Comparison of ENCODE assay signal across 2 cellular contexts in the genomic region with DNA sequence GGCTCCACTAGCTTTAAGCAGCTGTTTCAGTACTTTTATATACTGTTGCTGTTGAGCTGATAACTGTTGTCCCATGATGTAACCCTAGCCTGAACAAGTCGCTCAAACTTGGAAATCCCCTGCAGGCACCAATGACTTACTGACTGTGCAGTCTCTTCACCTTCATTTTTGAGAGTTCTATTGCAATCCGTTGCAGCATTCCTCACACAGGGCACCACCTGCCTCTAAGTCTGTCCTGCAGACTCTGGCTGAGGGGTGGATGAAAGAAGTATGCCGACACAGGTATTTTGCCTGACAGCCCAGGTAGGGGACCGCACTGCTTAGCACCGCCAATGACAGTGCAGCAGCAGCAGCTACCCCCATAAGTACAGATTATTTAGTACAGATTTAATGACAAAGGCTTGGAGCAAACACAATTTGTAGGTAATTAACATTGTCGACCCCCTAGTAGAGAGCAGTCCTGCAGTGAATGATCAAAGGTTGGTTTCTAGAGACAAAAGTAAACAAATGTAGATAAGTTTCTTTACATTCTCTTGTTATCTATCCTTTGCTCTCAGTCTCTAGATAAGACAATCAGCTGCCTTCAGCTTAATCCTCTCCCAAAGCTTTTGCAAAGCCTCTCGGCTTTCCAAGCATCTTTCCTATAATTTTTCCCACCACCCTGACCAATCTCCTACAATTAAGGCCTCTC.
TF ChIP-seq lines count a peak whose summit lies in the region.

No MANE protein-coding gene starts in this region.

TF ChIP-seq in HepG2, 621 proteins besides CTCF, POLR2A, EP300 and RAD21 (continued from another document and continues in another):
- TF ChIP-seq, protein P1, sequence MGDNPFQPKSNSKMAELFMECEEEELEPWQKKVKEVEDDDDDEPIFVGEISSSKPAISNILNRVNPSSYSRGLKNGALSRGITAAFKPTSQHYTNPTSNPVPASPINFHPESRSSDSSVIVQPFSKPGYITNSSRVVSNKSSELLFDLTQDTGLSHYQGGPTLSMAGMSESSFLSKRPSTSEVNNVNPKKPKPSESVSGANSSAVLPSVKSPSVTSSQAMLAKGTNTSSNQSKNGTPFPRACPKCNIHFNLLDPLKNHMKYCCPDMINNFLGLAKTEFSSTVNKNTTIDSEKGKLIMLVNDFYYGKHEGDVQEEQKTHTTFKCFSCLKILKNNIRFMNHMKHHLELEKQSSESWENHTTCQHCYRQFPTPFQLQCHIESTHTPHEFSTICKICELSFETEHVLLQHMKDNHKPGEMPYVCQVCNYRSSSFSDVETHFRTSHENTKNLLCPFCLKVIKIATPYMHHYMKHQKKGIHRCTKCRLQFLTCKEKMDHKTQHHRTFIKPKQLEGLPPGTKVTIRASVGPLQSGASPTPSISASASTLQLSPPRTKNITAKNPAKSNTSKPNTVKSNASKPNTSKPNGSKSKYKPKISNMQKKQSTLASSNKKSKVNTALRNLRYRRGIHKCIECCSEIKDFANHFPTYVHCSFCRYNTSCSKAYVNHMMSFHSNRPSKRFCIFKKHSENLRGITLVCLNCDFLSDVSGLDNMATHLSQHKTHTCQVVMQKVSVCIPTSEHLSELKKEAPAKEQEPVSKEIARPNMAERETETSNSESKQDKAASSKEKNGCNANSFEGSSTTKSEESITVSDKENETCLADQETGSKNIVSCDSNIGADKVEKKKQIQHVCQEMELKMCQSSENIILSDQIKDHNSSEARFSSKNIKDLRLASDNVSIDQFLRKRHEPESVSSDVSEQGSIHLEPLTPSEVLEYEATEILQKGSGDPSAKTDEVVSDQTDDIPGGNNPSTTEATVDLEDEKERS (CRISPR knock-in tag; IDR thresholded peaks at IDR 0.05): no peak
- TF ChIP-seq ZNF121 (CRISPR knock-in tag; IDR thresholded peaks at IDR 0.05) (no peak), ZBTB42 (CRISPR knock-in tag; IDR thresholded peaks at IDR 0.05) (no peak), KLF15 (CRISPR knock-in tag; IDR thresholded peaks at IDR 0.05; ENCODE audit: borderline replicate concordance) (no peak), FOXA1 (IDR thresholded peaks at IDR 0.05) (no peak), FOXA1 (CRISPR knock-in tag; IDR thresholded peaks at IDR 0.05) (0 out of 2 replicates have a peak, but pooled peaks have one; percentile 29), NFE2L1 (CRISPR knock-in tag; IDR thresholded peaks at IDR 0.05; ENCODE audit: borderline replicate concordance) (no peak), ARID2 (CRISPR knock-in tag; IDR thresholded peaks at IDR 0.05; ENCODE audit: borderline replicate concordance) (no peak), BCL6 (CRISPR knock-in tag; IDR thresholded peaks at IDR 0.05) (peak; percentile 89), ZNF83 (CRISPR knock-in tag; IDR thresholded peaks at IDR 0.05; ENCODE audit: borderline replicate concordance) (no peak), PCBP2 (optimal IDR thresholded peaks at IDR 0.05; ENCODE audit: low read depth, low read length, poor library complexity, severe bottlenecking) (no peak), IRF2 (CRISPR knock-in tag; IDR thresholded peaks at IDR 0.05) (no peak), ZNF251 (CRISPR knock-in tag; IDR thresholded peaks at IDR 0.05) (no peak)
- TF ChIP-seq, protein P2, sequence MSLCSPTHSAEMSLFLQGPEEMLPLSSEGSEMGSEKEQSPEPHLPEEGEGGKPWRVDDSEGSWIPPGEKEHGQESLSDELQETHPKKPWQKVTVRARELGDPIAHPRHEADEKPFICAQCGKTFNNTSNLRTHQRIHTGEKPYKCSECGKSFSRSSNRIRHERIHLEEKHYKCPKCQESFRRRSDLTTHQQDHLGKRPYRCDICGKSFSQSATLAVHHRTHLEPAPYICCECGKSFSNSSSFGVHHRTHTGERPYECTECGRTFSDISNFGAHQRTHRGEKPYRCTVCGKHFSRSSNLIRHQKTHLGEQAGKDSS (CRISPR knock-in tag; IDR thresholded peaks at IDR 0.05; ENCODE audit: borderline replicate concordance, low read depth): no peak
- TF ChIP-seq, protein P3, sequence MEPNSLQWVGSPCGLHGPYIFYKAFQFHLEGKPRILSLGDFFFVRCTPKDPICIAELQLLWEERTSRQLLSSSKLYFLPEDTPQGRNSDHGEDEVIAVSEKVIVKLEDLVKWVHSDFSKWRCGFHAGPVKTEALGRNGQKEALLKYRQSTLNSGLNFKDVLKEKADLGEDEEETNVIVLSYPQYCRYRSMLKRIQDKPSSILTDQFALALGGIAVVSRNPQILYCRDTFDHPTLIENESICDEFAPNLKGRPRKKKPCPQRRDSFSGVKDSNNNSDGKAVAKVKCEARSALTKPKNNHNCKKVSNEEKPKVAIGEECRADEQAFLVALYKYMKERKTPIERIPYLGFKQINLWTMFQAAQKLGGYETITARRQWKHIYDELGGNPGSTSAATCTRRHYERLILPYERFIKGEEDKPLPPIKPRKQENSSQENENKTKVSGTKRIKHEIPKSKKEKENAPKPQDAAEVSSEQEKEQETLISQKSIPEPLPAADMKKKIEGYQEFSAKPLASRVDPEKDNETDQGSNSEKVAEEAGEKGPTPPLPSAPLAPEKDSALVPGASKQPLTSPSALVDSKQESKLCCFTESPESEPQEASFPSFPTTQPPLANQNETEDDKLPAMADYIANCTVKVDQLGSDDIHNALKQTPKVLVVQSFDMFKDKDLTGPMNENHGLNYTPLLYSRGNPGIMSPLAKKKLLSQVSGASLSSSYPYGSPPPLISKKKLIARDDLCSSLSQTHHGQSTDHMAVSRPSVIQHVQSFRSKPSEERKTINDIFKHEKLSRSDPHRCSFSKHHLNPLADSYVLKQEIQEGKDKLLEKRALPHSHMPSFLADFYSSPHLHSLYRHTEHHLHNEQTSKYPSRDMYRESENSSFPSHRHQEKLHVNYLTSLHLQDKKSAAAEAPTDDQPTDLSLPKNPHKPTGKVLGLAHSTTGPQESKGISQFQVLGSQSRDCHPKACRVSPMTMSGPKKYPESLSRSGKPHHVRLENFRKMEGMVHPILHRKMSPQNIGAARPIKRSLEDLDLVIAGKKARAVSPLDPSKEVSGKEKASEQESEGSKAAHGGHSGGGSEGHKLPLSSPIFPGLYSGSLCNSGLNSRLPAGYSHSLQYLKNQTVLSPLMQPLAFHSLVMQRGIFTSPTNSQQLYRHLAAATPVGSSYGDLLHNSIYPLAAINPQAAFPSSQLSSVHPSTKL (CRISPR knock-in tag; IDR thresholded peaks at IDR 0.05): peak; percentile 20; the same call in 1 of the 2 replicates
- TF ChIP-seq, protein P4, sequence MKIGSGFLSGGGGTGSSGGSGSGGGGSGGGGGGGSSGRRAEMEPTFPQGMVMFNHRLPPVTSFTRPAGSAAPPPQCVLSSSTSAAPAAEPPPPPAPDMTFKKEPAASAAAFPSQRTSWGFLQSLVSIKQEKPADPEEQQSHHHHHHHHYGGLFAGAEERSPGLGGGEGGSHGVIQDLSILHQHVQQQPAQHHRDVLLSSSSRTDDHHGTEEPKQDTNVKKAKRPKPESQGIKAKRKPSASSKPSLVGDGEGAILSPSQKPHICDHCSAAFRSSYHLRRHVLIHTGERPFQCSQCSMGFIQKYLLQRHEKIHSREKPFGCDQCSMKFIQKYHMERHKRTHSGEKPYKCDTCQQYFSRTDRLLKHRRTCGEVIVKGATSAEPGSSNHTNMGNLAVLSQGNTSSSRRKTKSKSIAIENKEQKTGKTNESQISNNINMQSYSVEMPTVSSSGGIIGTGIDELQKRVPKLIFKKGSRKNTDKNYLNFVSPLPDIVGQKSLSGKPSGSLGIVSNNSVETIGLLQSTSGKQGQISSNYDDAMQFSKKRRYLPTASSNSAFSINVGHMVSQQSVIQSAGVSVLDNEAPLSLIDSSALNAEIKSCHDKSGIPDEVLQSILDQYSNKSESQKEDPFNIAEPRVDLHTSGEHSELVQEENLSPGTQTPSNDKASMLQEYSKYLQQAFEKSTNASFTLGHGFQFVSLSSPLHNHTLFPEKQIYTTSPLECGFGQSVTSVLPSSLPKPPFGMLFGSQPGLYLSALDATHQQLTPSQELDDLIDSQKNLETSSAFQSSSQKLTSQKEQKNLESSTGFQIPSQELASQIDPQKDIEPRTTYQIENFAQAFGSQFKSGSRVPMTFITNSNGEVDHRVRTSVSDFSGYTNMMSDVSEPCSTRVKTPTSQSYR (CRISPR knock-in tag; IDR thresholded peaks at IDR 0.05; ENCODE audit: borderline replicate concordance): 0 out of 2 replicates have a peak, but pooled peaks have one; percentile 8

TF ChIP-seq in GM12878, 131 proteins besides CTCF, POLR2A, EP300 and RAD21 (continued from another document):
- TF ChIP-seq KAT2A (conservative IDR thresholded peaks at IDR 0.05; ENCODE audit: control insufficient read depth, low read depth, low read length) (no peak), CEBPB (IDR thresholded peaks at IDR 0.05; ENCODE audit: borderline replicate concordance in 1 of 2, low read depth in 2 of 2, low read length in 2 of 2) (no peak)
- TF ChIP-seq, protein P5, sequence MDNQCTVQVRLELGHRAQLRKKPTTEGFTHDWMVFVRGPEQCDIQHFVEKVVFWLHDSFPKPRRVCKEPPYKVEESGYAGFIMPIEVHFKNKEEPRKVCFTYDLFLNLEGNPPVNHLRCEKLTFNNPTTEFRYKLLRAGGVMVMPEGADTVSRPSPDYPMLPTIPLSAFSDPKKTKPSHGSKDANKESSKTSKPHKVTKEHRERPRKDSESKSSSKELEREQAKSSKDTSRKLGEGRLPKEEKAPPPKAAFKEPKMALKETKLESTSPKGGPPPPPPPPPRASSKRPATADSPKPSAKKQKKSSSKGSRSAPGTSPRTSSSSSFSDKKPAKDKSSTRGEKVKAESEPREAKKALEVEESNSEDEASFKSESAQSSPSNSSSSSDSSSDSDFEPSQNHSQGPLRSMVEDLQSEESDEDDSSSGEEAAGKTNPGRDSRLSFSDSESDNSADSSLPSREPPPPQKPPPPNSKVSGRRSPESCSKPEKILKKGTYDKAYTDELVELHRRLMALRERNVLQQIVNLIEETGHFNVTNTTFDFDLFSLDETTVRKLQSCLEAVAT (IDR thresholded peaks at IDR 0.05): no peak
